ENCODE assay signal across 27 cellular contexts in the genomic region with DNA sequence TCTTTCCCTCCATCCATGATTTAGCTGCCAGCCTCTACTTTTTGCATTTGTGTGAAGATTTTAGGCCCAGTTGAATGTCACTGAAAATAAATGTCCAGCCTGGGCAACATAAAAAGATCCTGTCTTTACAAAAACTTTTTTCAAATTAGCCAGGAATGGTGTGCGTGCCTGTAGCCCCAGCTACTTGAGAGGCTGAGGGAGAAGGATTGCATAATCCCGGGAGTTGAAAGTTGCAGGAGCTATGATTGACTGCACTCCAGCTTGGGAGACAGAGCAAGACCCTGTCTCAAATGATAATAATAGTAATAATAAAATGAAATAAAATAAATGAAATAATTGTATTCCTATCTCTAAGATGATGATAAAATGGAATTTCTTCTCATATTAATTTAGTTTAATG.
"Had no signal": no experiment of that assay in that cellular context is flagged by ENCODE, and none has a peak within 500 bp of the region (broad histone marks: within the 10 kb centered on the region; RNA-seq: fewer than 3 reads in every experiment).

No MANE protein-coding gene starts in this region.

- H3K9me3 ChIP-seq: ascending aorta, MG63, SJSA1, SK-N-SH had no signal

- H3K9ac ChIP-seq: SK-N-SH had no signal

- H3K36me3 ChIP-seq: ascending aorta, cardiac muscle cell, MG63, SJSA1 had no signal

- H3K27ac ChIP-seq: ascending aorta, cardiac muscle cell, SJSA1 had no signal

- H3K4me2 ChIP-seq: SK-N-SH had no signal

- DNase-seq: activated CD4-positive, alpha-beta memory T cell treated with anti-CD3 and anti-CD28 coated beads for 36 hours; activated CD4-positive, alpha-beta T cell treated with anti-CD3 and anti-CD28 coated beads for 36 hours; activated CD4-positive, alpha-beta T cell treated with anti-CD3 and anti-CD28 coated beads, Interleukin-2, amount 50 U/mL, for 1 hour; activated CD8-positive, alpha-beta memory T cell treated with anti-CD3 and anti-CD28 coated beads, Interleukin-2, amount 50 U/mL, for 4 hours; activated naive CD4-positive, alpha-beta T cell treated with anti-CD3 and anti-CD28 coated beads, Interleukin-2, amount 10 ng/mL, durations not matched to agents 7 days and 5 days; activated naive CD8-positive, alpha-beta T cell treated with anti-CD3 and anti-CD28 coated beads, Interleukin-2, amount 50 U/mL, for 24 hours; activated T-cell treated with anti-CD3 and anti-CD28 coated beads for 4 hours; activated T-cell treated with anti-CD3 and anti-CD28 coated beads, Interleukin-2, amount 50 U/mL, for 4 hours; amygdala; MG63; NCI-H1048; NCI-H1105 treated with DMSO at 0.1 percent for 48 hours; NCI-H1436; NCI-H1694; NCI-H1930; NCI-H2081 treated with DMSO at 0.1 percent for 48 hours; NCI-H345; NCI-H524 treated with DMSO at 0.1 percent for 48 hours; RPMI8226; SHP77 treated with DMSO at 0.1 percent for 48 hours; SK-N-SH had no signal

- ATAC-seq: activated CD4-positive, alpha-beta T cell treated with anti-CD3 and anti-CD28 coated beads for 36 hours; activated CD4-positive, CD25-positive, alpha-beta regulatory T cell treated with anti-CD3 and anti-CD28 coated beads, Interleukin-2, amount 50 U/mL, for 24 hours; activated naive CD8-positive, alpha-beta T cell treated with anti-CD3 and anti-CD28 coated beads, Interleukin-2, amount 50 U/mL, for 24 hours; activated T-cell treated with anti-CD3 and anti-CD28 coated beads, Interleukin-2, amount 50 U/mL, for 4 hours; Panc1; WTC11 had no signal

- H3K4me3 ChIP-seq: ascending aorta, cardiac muscle cell, MG63, SJSA1 had no signal

- H3K27me3 ChIP-seq: ascending aorta, MG63, SJSA1 had no signal
